In the genomic region with DNA sequence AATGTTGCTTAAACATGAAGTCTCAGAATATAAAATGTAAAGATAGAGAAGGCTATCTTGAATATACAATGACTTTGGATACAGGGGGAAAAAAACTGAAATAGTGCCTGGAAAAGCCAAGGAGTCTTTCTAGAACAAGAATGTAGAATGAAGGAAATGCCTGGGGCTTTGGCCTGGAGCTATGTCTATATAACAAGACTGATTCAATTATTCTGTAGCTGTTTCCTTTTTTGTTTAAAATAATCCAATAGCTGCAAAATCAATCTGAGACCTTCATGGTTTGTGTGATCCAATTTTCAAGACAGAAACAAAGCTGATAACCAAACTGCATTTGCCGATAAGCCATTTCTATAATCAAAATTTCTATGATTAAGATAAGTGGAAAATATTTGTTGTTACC, we compare ENCODE assay signal across 8 cellular contexts.
"Had no signal": no experiment of that assay in that cellular context is flagged by ENCODE, and none has a peak within 500 bp of the region (broad histone marks: within the 10 kb centered on the region; RNA-seq: fewer than 3 reads in every experiment).

No MANE protein-coding gene starts in this region.

- H3K4me3 ChIP-seq: GM23248, HAP-1, K562 had no signal

- H3K9me3 Mint-ChIP-seq: HFFc6 had no signal

- H3K27ac Mint-ChIP-seq: HFFc6 had no signal

- H3K9ac ChIP-seq: GM23248 had no signal

- H3K9me3 ChIP-seq: HAP-1 had no signal

- H3K27ac ChIP-seq: GM23248 had no signal

- H3K4me3 Mint-ChIP-seq: HFFc6 had no signal

- H2AFZ ChIP-seq: GM23248 had no signal

- H3K36me3 ChIP-seq: HAP-1 had no signal

- H3K4me1 ChIP-seq: HAP-1 had no signal

- DNase-seq: GM23248, GOT3, H7, IMR-90, KG1 had no signal
